12 cellular contexts compared by ENCODE assay signal in genomic region chr12:10422152-10422551, GRCh38. TPM values are rescaled to one million over a fixed set of nuclear protein-coding genes. Genes with fewer than 3 reads are reported as not detected.
"Had no signal": no experiment of that assay in that cellular context is flagged by ENCODE, and none has a peak within 500 bp of the region (broad histone marks: within the 10 kb centered on the region; RNA-seq: fewer than 3 reads in every experiment).

No MANE protein-coding gene starts in this region.

RNA-seq across cellular contexts. Expression of gene KLRC3, which starts 1.8 kb away (rescaled TPM):
- total RNA-seq: activated naive CD4-positive, alpha-beta T cell treated with anti-CD3 and anti-CD28 coated beads, Interleukin-2, amount 50 U/mL, for 72 hours; ascending aorta; endodermal cell; esophagus muscularis mucosa; glomerular endothelial cell; left lung; lower lobe of right lung; posterior vena cava; subcutaneous adipose tissue had no signal

RNA-seq across cellular contexts. Expression of gene KLRC4, which starts 12.6 kb away (rescaled TPM):
- total RNA-seq: ascending aorta, endodermal cell, glomerular endothelial cell, lower lobe of right lung, posterior vena cava had no signal
- polyA plus RNA-seq: heart right ventricle had no signal

RNA-seq across cellular contexts. Expression of gene KLRC2, which starts 13.7 kb away (rescaled TPM):
- total RNA-seq: ascending aorta, endodermal cell, glomerular endothelial cell, lower lobe of right lung, thoracic aorta had no signal

RNA-seq across cellular contexts. Expression of gene KLRC1, which starts 31.0 kb away (rescaled TPM):
- total RNA-seq: ascending aorta, endodermal cell, glomerular endothelial cell, osteocyte had no signal

RNA-seq across cellular contexts. Expression of gene KLRK1, which starts 32.3 kb away (rescaled TPM):
- total RNA-seq: ascending aorta, glomerular endothelial cell had no signal
